In the genomic region with DNA sequence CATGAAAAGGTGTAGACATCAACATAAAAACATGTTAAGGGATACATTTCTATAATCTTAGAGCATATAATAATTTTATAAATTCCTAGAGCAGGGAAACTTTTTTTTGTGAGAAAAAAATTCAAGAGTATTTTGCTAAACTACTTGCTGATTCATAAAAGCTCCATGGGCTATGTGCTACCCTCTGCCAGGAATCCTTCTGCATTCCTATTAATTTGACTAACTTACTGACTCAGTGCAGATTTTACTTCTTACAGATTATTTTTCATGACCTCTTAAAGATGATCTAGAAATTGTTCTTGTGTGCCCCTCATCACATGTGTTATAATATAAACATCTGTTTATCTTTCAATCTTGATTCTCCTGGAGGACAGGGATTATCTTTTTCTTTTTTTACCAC, we compare ENCODE assay signal across 17 cellular contexts. TPM values are rescaled to one million over a fixed set of nuclear protein-coding genes. Genes with fewer than 3 reads are reported as not detected.
DNase-seq lines count a peak whose midpoint lies in the region; ATAC-seq and TF ChIP-seq lines count a peak whose summit lies in the region.
"Had no signal": no experiment of that assay in that cellular context is flagged by ENCODE, and none has a peak within 500 bp of the region (broad histone marks: within the 10 kb centered on the region; RNA-seq: fewer than 3 reads in every experiment).

No MANE protein-coding gene starts in this region.

- H3K18ac ChIP-seq in mesenchymal stem cell (ENCODE audit: low read depth in 1 of 2, low read length in 2 of 2) = no peak overlapping the region

- H3K9me3 Mint-ChIP-seq in CD4-positive, alpha-beta T cell = no peaks in the 10 kb centered on the region
- H3K9me3 Mint-ChIP-seq in central memory CD8-positive, alpha-beta T cell = no peaks in the 10 kb centered on the region
- H3K9me3 Mint-ChIP-seq: activated naive CD4-positive, alpha-beta T cell treated with anti-CD3 and anti-CD28 coated beads, Interleukin-2, amount 50 U/mL, for 72 hours; stimulated activated naive B cell treated with anti-CD40 and anti-IgM and Interleukin-4, amounts not matched to agents 10 μg/mL and 1 μg/mL and 100 μg/mL, for 72 hours had no signal

- no peak overlapping the region for H3K27ac ChIP-seq in CD4-positive, alpha-beta T cell (ENCODE audit: low read depth, low read length)
- H3K27ac ChIP-seq in mesenchymal stem cell (ENCODE audit: low read length, poor library complexity, severe bottlenecking) (no peak overlapping the region), suprapubic skin (no peak overlapping the region)

- TF ChIP-seq EP300 in suprapubic skin (IDR thresholded peaks at IDR 0.05) = no peak

- H3K27me3 Mint-ChIP-seq in CD4-positive, alpha-beta T cell = no peaks in the 10 kb centered on the region
- H3K27me3 Mint-ChIP-seq in central memory CD8-positive, alpha-beta T cell = no peaks in the 10 kb centered on the region
- H3K27me3 Mint-ChIP-seq: stimulated activated naive B cell treated with anti-CD40 and anti-IgM and Interleukin-4, amounts not matched to agents 10 μg/mL and 1 μg/mL and 100 μg/mL, for 72 hours had no signal

- no peak overlapping the region for H4K8ac ChIP-seq in mesenchymal stem cell (ENCODE audit: low read length)

- peaks cover 0 to 2% of the 10 kb centered on the region in 2 experiments for H3K36me3 ChIP-seq in mesenchymal stem cell (ENCODE audit: control insufficient read depth in 1 of 2, insufficient read depth in 2 of 2, low read depth in 1 of 2, low read length in 2 of 2)
- no peaks in the 10 kb centered on the region for H3K36me3 ChIP-seq in suprapubic skin

- peak overlapping the region; percentile 34 for H3K27ac Mint-ChIP-seq in CD4-positive, alpha-beta T cell
- peak overlapping the region; percentile 38 for H3K27ac Mint-ChIP-seq in central memory CD8-positive, alpha-beta T cell (ENCODE audit: low read depth)
- H3K27ac Mint-ChIP-seq: stimulated activated naive B cell treated with anti-CD40 and anti-IgM and Interleukin-4, amounts not matched to agents 10 μg/mL and 1 μg/mL and 100 μg/mL, for 72 hours had no signal

- DNase-seq in CD4-positive, alpha-beta T cell = no peak
- DNase-seq in M059J (ENCODE audit: low read depth) = peak; percentile 70
- DNase-seq in central memory CD8-positive, alpha-beta T cell (ENCODE audit: low spot score in 2 of 2) = no peak
- DNase-seq in mesenchymal stem cell = peak; percentile 18
- DNase-seq in suprapubic skin (ENCODE audit: low spot score in 2 of 2) = no peak
- DNase-seq in NCI-H526 (lab: John Stamatoyannopoulos, UW) = no peak
- DNase-seq: activated CD8-positive, alpha-beta memory T cell treated with anti-CD3 and anti-CD28 coated beads for 24 hours; dermis blood vessel endothelial cell; left cardiac atrium; NCI-H1417 treated with DMSO at 0.1 percent for 48 hours; NCI-H69; SIG-M5; stimulated activated naive B cell treated with anti-CD40 and anti-IgM and Interleukin-4, amounts not matched to agents 10 μg/mL and 1 μg/mL and 100 μg/mL, for 72 hours had no signal

- no peak overlapping the region for H4K91ac ChIP-seq in mesenchymal stem cell (ENCODE audit: low read length)

- H3K36me3 Mint-ChIP-seq in CD4-positive, alpha-beta T cell (ENCODE audit: low read depth) = peaks cover 33% of the 10 kb centered on the region
- peaks cover 5% of the 10 kb centered on the region for H3K36me3 Mint-ChIP-seq in central memory CD8-positive, alpha-beta T cell (ENCODE audit: insufficient read depth)

- H3K4me1 ChIP-seq in mesenchymal stem cell (ENCODE audit: control insufficient read depth, insufficient read depth, low read depth, low read length) = no peaks in the 10 kb centered on the region
- peaks cover 27% of the 10 kb centered on the region for H3K4me1 ChIP-seq in suprapubic skin

- H3K4me3 Mint-ChIP-seq in CD4-positive, alpha-beta T cell = peak overlapping the region; percentile 6
- no peak overlapping the region for H3K4me3 Mint-ChIP-seq in central memory CD8-positive, alpha-beta T cell
- H3K4me3 Mint-ChIP-seq: stimulated activated naive B cell treated with anti-CD40 and anti-IgM and Interleukin-4, amounts not matched to agents 10 μg/mL and 1 μg/mL and 100 μg/mL, for 72 hours had no signal

- H3K14ac ChIP-seq in mesenchymal stem cell (ENCODE audit: low read length in 2 of 2) = no peak overlapping the region

- ATAC-seq in CD4-positive, alpha-beta T cell (ENCODE audit: poor library complexity) = no peak
- no peak for ATAC-seq in central memory CD8-positive, alpha-beta T cell (replicated peaks; ENCODE audit: extremely low read depth, poor library complexity, severe bottlenecking)
- ATAC-seq in HG02981 (IDR thresholded peaks at IDR 0.05; ENCODE audit: unreplicated experiment) = no peak
- no peak for ATAC-seq in GM21390 (IDR thresholded peaks at IDR 0.05; ENCODE audit: unreplicated experiment)
- ATAC-seq: stimulated activated naive B cell treated with anti-CD40 and anti-IgM and Interleukin-4, amounts not matched to agents 10 μg/mL and 1 μg/mL and 100 μg/mL, for 72 hours had no signal

- H3K9ac ChIP-seq in mesenchymal stem cell (ENCODE audit: low read length) = peak overlapping the region; percentile 77

- H2BK12ac ChIP-seq in mesenchymal stem cell (ENCODE audit: low read length in 2 of 2) = no peak overlapping the region

- H3K23ac ChIP-seq in mesenchymal stem cell (ENCODE audit: low read length in 2 of 2) = no peak overlapping the region

- intact Hi-C loops in CD4-positive, alpha-beta T cell (cut with DNase I, micrococcal nuclease) = loop anchor here (5.0 to 10.0 kb wide), 2 partner anchors 235 to 412 kb away; no protein-coding TSS in a partner anchor

- no peak for TF ChIP-seq CTCF in CD4-positive, alpha-beta T cell (IDR thresholded peaks at IDR 0.05)
- no peak for TF ChIP-seq CTCF in suprapubic skin (IDR thresholded peaks at IDR 0.05)

- no peak for TF ChIP-seq POLR2A in suprapubic skin (IDR thresholded peaks at IDR 0.05)

- H2AFZ ChIP-seq in mesenchymal stem cell (ENCODE audit: low read depth, low read length) = no peak overlapping the region

- H3K4me3 ChIP-seq in mesenchymal stem cell (ENCODE audit: insufficient read depth in 1 of 2, low read depth in 1 of 2, low read length in 2 of 2) = peak overlapping the region in 1 of 2 experiments; percentile 16
- H3K4me3 ChIP-seq in suprapubic skin = no peak overlapping the region

- CTCF ChIA-PET in CD4-positive, alpha-beta T cell (lab: Charles Lee) = no interaction called here

- no peak overlapping the region for H2AK5ac ChIP-seq in mesenchymal stem cell (ENCODE audit: low read length, severe bottlenecking)

- no peaks in the 10 kb centered on the region for H3K9me3 ChIP-seq in CD4-positive, alpha-beta T cell (ENCODE audit: control insufficient read depth, low read length)
- H3K9me3 ChIP-seq in mesenchymal stem cell (ENCODE audit: control insufficient read depth, low read length) = no peaks in the 10 kb centered on the region
- no peaks in the 10 kb centered on the region for H3K9me3 ChIP-seq in suprapubic skin

- no peaks in the 10 kb centered on the region for H3K27me3 ChIP-seq in CD4-positive, alpha-beta T cell (ENCODE audit: control insufficient read depth, insufficient read depth, low read length)
- H3K27me3 ChIP-seq in mesenchymal stem cell (ENCODE audit: control insufficient read depth in 1 of 2, insufficient read depth in 1 of 2, low read length in 2 of 2) (no peaks in the 10 kb centered on the region), suprapubic skin (no peaks in the 10 kb centered on the region)

- H3K4me1 Mint-ChIP-seq in CD4-positive, alpha-beta T cell (ENCODE audit: low read depth) = peaks cover 82% of the 10 kb centered on the region
- peaks cover 60% of the 10 kb centered on the region for H3K4me1 Mint-ChIP-seq in central memory CD8-positive, alpha-beta T cell

- no peak overlapping the region for H2BK120ac ChIP-seq in mesenchymal stem cell (ENCODE audit: low read depth, low read length)

- no peak overlapping the region for H3K4me2 ChIP-seq in mesenchymal stem cell (ENCODE audit: low read length, poor library complexity, severe bottlenecking)

- H3K4ac ChIP-seq in mesenchymal stem cell (ENCODE audit: low read depth in 1 of 2, low read length in 2 of 2) = no peak overlapping the region

- H2BK15ac ChIP-seq in mesenchymal stem cell (ENCODE audit: low read depth, poor library complexity, severe bottlenecking) = no peak overlapping the region

- POLR2A ChIA-PET in CD4-positive, alpha-beta T cell (lab: Charles Lee) = no interaction called here

- peaks cover 3% of the 10 kb centered on the region for H3K79me1 ChIP-seq in mesenchymal stem cell (replicated peaks; ENCODE audit: low read length, poor library complexity, severe bottlenecking)

- no peak overlapping the region for H2BK5ac ChIP-seq in mesenchymal stem cell (ENCODE audit: low read depth, low read length, poor library complexity, severe bottlenecking)

RNA-seq across cellular contexts. Expression of gene VTA1, which starts 5.7 kb away (rescaled TPM):
- 10 to 100 TPM; 13.5 to 18.0 TPM for total RNA-seq in CD4-positive, alpha-beta T cell
- 133 and 178 TPM in 2 replicates for total RNA-seq in M059J (2014; rRNA removed; shearing (Covaris generic))
- polyA plus RNA-seq in mesenchymal stem cell (2013, experiment 1 of 2) = 52.9 TPM
- 53.4 TPM for polyA plus RNA-seq in mesenchymal stem cell (2013, experiment 2 of 2)
- total RNA-seq in suprapubic skin = 10 to 100 TPM; 35.5 to 58.1 (median 40.5) TPM

RNA-seq across cellular contexts. Expression of gene NMBR, which starts 5.8 kb away (rescaled TPM):
- not detected for total RNA-seq in CD4-positive, alpha-beta T cell
- total RNA-seq in M059J (2014; rRNA removed; shearing (Covaris generic)) = 0.30 TPM in 1 of 2 replicates, not detected in the other
- polyA plus RNA-seq in mesenchymal stem cell (2013, experiment 1 of 2) = 0.06 TPM
- polyA plus RNA-seq in mesenchymal stem cell (2013, experiment 2 of 2) = not detected
- under 1 TPM in 1 of 4 donors, not detected in 3; 0.72 TPM for total RNA-seq in suprapubic skin
- total RNA-seq: activated naive CD4-positive, alpha-beta T cell treated with anti-CD3 and anti-CD28 coated beads, Interleukin-2, amount 50 U/mL, for 72 hours; dermis blood vessel endothelial cell; left cardiac atrium; myocyte had no signal

RNA-seq across cellular contexts. Expression of gene GJE1, which starts 20.0 kb away (rescaled TPM):
- total RNA-seq in CD4-positive, alpha-beta T cell = not detected
- not detected in 2 replicates for total RNA-seq in M059J (2014; rRNA removed; shearing (Covaris generic))
- not detected for polyA plus RNA-seq in mesenchymal stem cell (2013, experiment 1 of 2)
- not detected for polyA plus RNA-seq in mesenchymal stem cell (2013, experiment 2 of 2)
- not detected for total RNA-seq in suprapubic skin
- total RNA-seq: activated naive CD4-positive, alpha-beta T cell treated with anti-CD3 and anti-CD28 coated beads, Interleukin-2, amount 50 U/mL, for 72 hours; dermis blood vessel endothelial cell; left cardiac atrium; myocyte had no signal

Comparison
In these comparisons a context has a peak if more than half of its experiments do, and no peak if none do; other contexts are left out.
1. DNase-seq: peak in M059J (single experiment) and mesenchymal stem cell (single experiment); none in CD4-positive, alpha-beta T cell (0 of 10), central memory CD8-positive, alpha-beta T cell (0 of 2), suprapubic skin (0 of 2) and NCI-H526 (0 of 2).